Comparison of ENCODE assay signal across 8 cellular contexts in genomic region chr1:182789138-182790076, GRCh38. TPM values are rescaled to one million over a fixed set of nuclear protein-coding genes. Genes with fewer than 3 reads are reported as not detected.
A peak's percentile ranks its signal among the peaks of the same experiment; 100 is the strongest.
DNase-seq lines count a peak whose midpoint lies in the region; ATAC-seq lines count a peak whose summit lies in the region.

Gene NPL (plus strand): TSS chr1:182789773. CDS start chr1:182794372, 4,599 bp downstream.

- DNase-seq in ACHN (peak; percentile 35), NCI-H2227 treated with DMSO at 0.1 percent for 48 hours (lab: John Stamatoyannopoulos, UW) (peak; percentile 85), cerebellum (ENCODE audit: low spot score) (peak; percentile 67)
- DNase-seq in activated CD4-positive, CD25-positive, alpha-beta regulatory T cell treated with anti-CD3 and anti-CD28 coated beads, Interleukin-2, amount 50 U/mL, for 72 hours, result peak; percentile 84
- peak; percentile 84 for DNase-seq in stimulated activated CD4-positive, alpha-beta T cell treated with anti-CD3 and anti-CD28 coated beads, Interleukin-1b, Interleukin-23, amount 100 ng/mL, for 48 hours

- H3K27me3 ChIP-seq in layer of hippocampus (ENCODE audit: control insufficient read depth, insufficient read depth, low read length), result no peaks in the 10 kb centered on the region

- peak within 1 kb of the TSS; percentile 82 for H3K27ac ChIP-seq in layer of hippocampus (ENCODE audit: low read depth, low read length)

- peak; percentile 70 for ATAC-seq in GM18870 (IDR thresholded peaks at IDR 0.05; ENCODE audit: unreplicated experiment)
- ATAC-seq in HG03103 (IDR thresholded peaks at IDR 0.05; ENCODE audit: low read depth, unreplicated experiment), result peak; percentile 93

- in situ Hi-C loops in ACHN (cut with HindIII; ENCODE audit: low pct_ligation_motif_present, low pct_unique_long_range_greater_than_20kb, low sequenced_read_pairs), result loop anchor here (10.0 kb wide), 1 partner anchor 195 kb away; no protein-coding TSS in a partner anchor

RNA-seq across cellular contexts. Expression of gene NPL, which starts in this region (rescaled TPM):
- 5.1 TPM for total RNA-seq in cerebellum

Comparison
In these comparisons a context has a peak if more than half of its experiments do, and no peak if none do; other contexts are left out.
1. Peak in every context shown above with its lines: DNase-seq, ATAC-seq and H3K27ac ChIP-seq.
2. DNase-seq: peak in every context shown above with its lines; median percentile 85 in NCI-H2227 treated with DMSO at 0.1 percent for 48 hours; 84 in activated CD4-positive, CD25-positive, alpha-beta regulatory T cell treated with anti-CD3 and anti-CD28 coated beads, Interleukin-2, amount 50 U/mL, for 72 hours; 84 in stimulated activated CD4-positive, alpha-beta T cell treated with anti-CD3 and anti-CD28 coated beads, Interleukin-1b, Interleukin-23, amount 100 ng/mL, for 48 hours; 67 in cerebellum; 35 in ACHN.